Comparison of ENCODE assay signal across 12 cellular contexts in genomic region chr1:214418380-214418779, GRCh38.
A peak's percentile ranks its signal among the peaks of the same experiment; 100 is the strongest.
DNase-seq lines count a peak whose midpoint lies in the region; ATAC-seq, FAIRE-seq and TF ChIP-seq lines count a peak whose summit lies in the region.
"Had no signal": no experiment of that assay in that cellular context is flagged by ENCODE, and none has a peak within 500 bp of the region (broad histone marks: within the 10 kb centered on the region; RNA-seq: fewer than 3 reads in every experiment).

No MANE protein-coding gene starts in this region.

- H3K36me3 ChIP-seq in HUES6 (ENCODE audit: control insufficient read depth, insufficient read depth, low read length) (no peaks in the 10 kb centered on the region), GM12878 (ENCODE audit: control insufficient read depth in 2 of 2, insufficient read depth in 2 of 2, low read length in 1 of 2) (no peaks in the 10 kb centered on the region), psoas muscle (ENCODE audit: insufficient read depth in 1 of 2, low read depth in 1 of 2) (peaks cover 0 to 2% of the 10 kb centered on the region in 2 donors)

- WGBS in GM12878 (ENCODE audit: insufficient coverage, insufficient replicate concordance, low lambda C conversion rate, missing lambda C conversion rate), result 0% methylated on average over 1 of the region's 1 CpG
- WGBS in psoas muscle, 3 donors, result 3% methylated on average over 1 of the region's 1 CpG

- H3K4me2 ChIP-seq in GM12878 (ENCODE audit: control insufficient read depth, insufficient read depth), result 0 out of 2 replicates have a peak overlapping the region, but pooled peaks have one; percentile 44

- H3K27ac ChIP-seq in HUES6 (ENCODE audit: low read depth, low read length), result peak overlapping the region; percentile 22; the same call in 1 of the 2 replicates
- H3K27ac ChIP-seq in GM12878 (ENCODE audit: control insufficient read depth, insufficient read depth), result no peak overlapping the region
- peak overlapping the region; percentile 27 for H3K27ac ChIP-seq in psoas muscle

- peaks cover 57% of the 10 kb centered on the region for H3K4me1 ChIP-seq in HUES6 (ENCODE audit: control insufficient read depth, insufficient read depth, low read length)
- H3K4me1 ChIP-seq in GM12878 (ENCODE audit: control insufficient read depth, insufficient read depth, low read length), result no peaks in the 10 kb centered on the region
- H3K4me1 ChIP-seq in psoas muscle, result peaks cover 77% of the 10 kb centered on the region

- TF ChIP-seq POLR2A in GM12878 (IDR thresholded peaks at IDR 0.05; ENCODE audit: low read depth, low read length), result no peak

- H4K20me1 ChIP-seq in GM12878 (ENCODE audit: control insufficient read depth, insufficient read depth), result no peaks in the 10 kb centered on the region

- intact Hi-C loops in GM12878 (cut with micrococcal nuclease; ENCODE audit: unreplicated experiment) (no loop called here), psoas muscle (cut with DNase I) (loop anchor here in 1 of 2 donors (5.0 kb wide), 1 partner anchor 134 kb away; the partner anchor contains the start of gene PTPN14)

- CTCF ChIA-PET in GM12878 (lab: Yijun Ruan, JAX), result interaction anchor here (1.4 to 1.7 kb wide), 3 partner anchors 14 to 21 kb away, joined by 4 to 8 read pairs (median 4); no protein-coding TSS in a partner anchor

- POLR2A ChIA-PET in GM12878 (lab: Charles Lee), result interaction anchor here (1.0 to 1.6 kb wide), 5 partner anchors 9 to 82 kb away, joined by 3 to 6 read pairs (median 4); no protein-coding TSS in a partner anchor

- TF ChIP-seq CTCF in GM12878 (IDR thresholded peaks at IDR 0.05 in 2 of 3, conservative IDR thresholded peaks at IDR 0.05 in 1 of 3; ENCODE audit: control insufficient read depth in 2 of 3, extremely low read depth in 1 of 3, insufficient read depth in 1 of 3, low read depth in 3 of 3, low read length in 3 of 3) (no peak), psoas muscle (IDR thresholded peaks at IDR 0.05) (no peak)

- RAD21 ChIA-PET in GM12878 (lab: Charles Lee; ENCODE audit: unreplicated experiment), result interaction anchor here (1.0 to 1.7 kb wide), 7 partner anchors 9 to 122 kb away, joined by 3 to 8 read pairs (median 5); no protein-coding TSS in a partner anchor

- no TSS peak for BruUV-seq in GM12878 (replicated peaks; lab: Mats Ljungman, UMichigan)

- SMC1A ChIA-PET in GM12878 (lab: Charles Lee; ENCODE audit: uncharacterized antibody, unreplicated experiment), result interaction anchor here (1.2 to 3.0 kb wide), 8 partner anchors 9 to 163 kb away, joined by 3 to 18 read pairs (median 6); no protein-coding TSS in a partner anchor

- ATAC-seq in GM12878 (peak; percentile 58), psoas muscle (no peak), GM21447 (IDR thresholded peaks at IDR 0.05; ENCODE audit: unreplicated experiment) (no peak)
- ATAC-seq: T-helper 17 cell had no signal

- in situ Hi-C loops in GM12878 (cut with MboI), result no loop called here
- in situ Hi-C loops in KBM-7 (cut with MboI; ENCODE audit: low pct_unique_long_range_greater_than_20kb, low sequenced_read_pairs), result no loop called here

- H3K9ac ChIP-seq in HUES6 (ENCODE audit: low read length) (no peak overlapping the region), GM12878 (ENCODE audit: control insufficient read depth, insufficient read depth, low read length) (no peak overlapping the region)

- H3K79me2 ChIP-seq in GM12878 (ENCODE audit: control insufficient read depth, insufficient read depth, low read length), result no peaks in the 10 kb centered on the region

- peak overlapping the region; percentile 45 for H2AFZ ChIP-seq in GM12878 (ENCODE audit: control insufficient read depth, low read depth, low read length)

- H3K27me3 ChIP-seq in HUES6 (ENCODE audit: control insufficient read depth, insufficient read depth, low read length), result no peaks in the 10 kb centered on the region
- H3K27me3 ChIP-seq in GM12878 (replicated peaks in 1 of 2; ENCODE audit: control insufficient read depth in 2 of 2, insufficient read depth in 2 of 2, low read length in 1 of 2), result no peaks in the 10 kb centered on the region
- H3K27me3 ChIP-seq in psoas muscle (ENCODE audit: insufficient read depth in 3 of 3, low read length in 2 of 3), result no peaks in the 10 kb centered on the region

- no peaks in the 10 kb centered on the region for H3K9me3 ChIP-seq in HUES6 (ENCODE audit: control insufficient read depth, insufficient read depth, low read depth, low read length)
- H3K9me3 ChIP-seq in GM12878 (replicated peaks; ENCODE audit: control insufficient read depth, insufficient read depth, low read length), result no peaks in the 10 kb centered on the region
- H3K9me3 ChIP-seq in psoas muscle, result no peaks in the 10 kb centered on the region

- TF ChIP-seq RAD21 in GM12878 (IDR thresholded peaks at IDR 0.05; ENCODE audit: insufficient read depth, low read depth, low read length), result no peak

- H3K4me3 ChIP-seq in HUES6 (ENCODE audit: low read depth, low read length) (no peak overlapping the region), GM12878 (no peak overlapping the region), psoas muscle (peak overlapping the region; percentile 11)

- no peak for DNase-seq in GM18507 (ENCODE audit: extremely low spot score, insufficient read length, low read depth)
- no peak for DNase-seq in GM12878 (ENCODE audit: low read depth, low spot score)
- DNase-seq in psoas muscle, result no peak
- DNase-seq in KBM-7, result no peak
- DNase-seq in HCEC 1CT, result no peak
- DNase-seq: Calu3, naive B cell, NCI-H1105 treated with DMSO at 0.1 percent for 48 hours, T-helper 17 cell had no signal

- no peak for TF ChIP-seq EP300 in GM12878 (IDR thresholded peaks at IDR 0.05; ENCODE audit: borderline replicate concordance in 1 of 2, control insufficient read depth in 1 of 2, low read depth in 2 of 2, low read length in 2 of 2)

- FAIRE-seq in GM18507 (lab: Jason Lieb, UNC), result peak; percentile 15
- no peak for FAIRE-seq in GM12878 (lab: Jason Lieb, UNC)
- FAIRE-seq: endothelial cell of umbilical vein had no signal

TF ChIP-seq in GM12878, 131 proteins besides CTCF, POLR2A, EP300 and RAD21:
- TF ChIP-seq SUZ12 (IDR thresholded peaks at IDR 0.05; ENCODE audit: unreplicated experiment) (no peak), IKZF1 (conservative IDR thresholded peaks at IDR 0.05) (peak; percentile 38; the same call in 1 of the 2 replicates), IKZF2 (IDR thresholded peaks at IDR 0.05) (0 out of 4 replicates have a peak, but pooled peaks of 1 of the 2 experiments have one; percentile 14)
TF ChIP-seq in GM12878: peak in this region for 2.
